26 cellular contexts compared by ENCODE assay signal in the genomic region with DNA sequence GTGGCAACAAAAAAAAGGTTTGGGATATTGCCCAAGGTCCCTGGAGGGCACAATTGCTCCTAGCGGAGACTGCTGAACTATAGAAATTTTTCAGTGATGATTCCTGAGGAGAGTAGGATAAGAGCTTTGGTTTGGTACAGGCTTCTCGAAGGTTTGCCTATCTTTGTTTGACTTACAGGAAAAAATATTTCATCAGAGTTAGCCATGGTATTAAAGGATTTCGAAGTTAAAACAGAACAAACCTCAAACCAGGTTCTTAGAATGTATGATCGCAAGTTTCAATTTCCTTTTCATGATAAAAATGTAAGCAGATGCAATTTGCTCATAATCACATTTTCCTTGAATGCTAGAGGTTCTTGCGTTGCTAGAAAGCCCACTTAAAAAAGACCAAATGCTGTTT. TPM values are rescaled to one million over a fixed set of nuclear protein-coding genes. Genes with fewer than 3 reads are reported as not detected.
DNase-seq lines count a peak whose midpoint lies in the region; ATAC-seq and TF ChIP-seq lines count a peak whose summit lies in the region.
"Had no signal": no experiment of that assay in that cellular context is flagged by ENCODE, and none has a peak within 500 bp of the region (broad histone marks: within the 10 kb centered on the region; RNA-seq: fewer than 3 reads in every experiment).

No MANE protein-coding gene starts in this region.

- H3K79me1 ChIP-seq in IMR-90 (ENCODE audit: low read depth in 1 of 2, low read length in 2 of 2) = no peaks in the 10 kb centered on the region

- no TSS peak for BruUV-seq in IMR-90 (replicated peaks; lab: Mats Ljungman, UMichigan)
- no TSS peak for BruUV-seq in A673 (replicated peaks; lab: Mats Ljungman, UMichigan)

- H3K27me3 Mint-ChIP-seq in activated naive CD4-positive, alpha-beta T cell treated with anti-CD3 and anti-CD28 coated beads, Interleukin-2, amount 10 ng/mL, durations not matched to agents 7 days and 5 days = peaks cover 24% of the 10 kb centered on the region
- H3K27me3 Mint-ChIP-seq in activated naive CD4-positive, alpha-beta T cell treated with anti-CD3 and anti-CD28 coated beads for 36 hours (ENCODE audit: low read depth) = peaks cover 16% of the 10 kb centered on the region

- no peak overlapping the region for H2AK5ac ChIP-seq in IMR-90 (ENCODE audit: low read depth, low read length)

- peak overlapping the region; percentile 28 for H3K27ac Mint-ChIP-seq in activated naive CD4-positive, alpha-beta T cell treated with anti-CD3 and anti-CD28 coated beads, Interleukin-2, amount 10 ng/mL, durations not matched to agents 7 days and 5 days
- no peak overlapping the region for H3K27ac Mint-ChIP-seq in activated naive CD4-positive, alpha-beta T cell treated with anti-CD3 and anti-CD28 coated beads for 36 hours
- H3K27ac Mint-ChIP-seq: CD14-positive monocyte; CD8-positive, alpha-beta memory T cell had no signal

- H3K4me3 ChIP-seq in IMR-90 (ENCODE audit: insufficient read depth, low read depth, low read length) (no peak overlapping the region), smooth muscle cell (peak overlapping the region; percentile 2), A673 (ENCODE audit: low read depth, low read length, poor library complexity, severe bottlenecking) (no peak overlapping the region)
- H3K4me3 ChIP-seq: SJCRH30 had no signal

- dilution Hi-C loops in IMR-90 (cut with HindIII; ENCODE audit: low sequenced_read_pairs, unreplicated experiment) = no loop called here

- peaks cover 32% of the 10 kb centered on the region for H3K4me1 Mint-ChIP-seq in activated naive CD4-positive, alpha-beta T cell treated with anti-CD3 and anti-CD28 coated beads, Interleukin-2, amount 10 ng/mL, durations not matched to agents 7 days and 5 days
- peaks cover 12% of the 10 kb centered on the region for H3K4me1 Mint-ChIP-seq in activated naive CD4-positive, alpha-beta T cell treated with anti-CD3 and anti-CD28 coated beads for 36 hours (ENCODE audit: low read depth)

- intact Hi-C loops in activated naive CD4-positive, alpha-beta T cell treated with anti-CD3 and anti-CD28 coated beads for 36 hours (cut with micrococcal nuclease) = loop anchor here (2.0 kb wide), 1 partner anchor 20 kb away; no protein-coding TSS in a partner anchor
- intact Hi-C loops in IMR-90 (cut with micrococcal nuclease) (no loop called here), A673 (cut with micrococcal nuclease; ENCODE audit: unreplicated experiment) (no loop called here)

- CTCF ChIA-PET in activated naive CD4-positive, alpha-beta T cell treated with anti-CD3 and anti-CD28 coated beads, Interleukin-2, amount 10 ng/mL, durations not matched to agents 7 days and 5 days (lab: Charles Lee) = no interaction called here
- CTCF ChIA-PET in activated naive CD4-positive, alpha-beta T cell treated with anti-CD3 and anti-CD28 coated beads for 36 hours (lab: Charles Lee) = no interaction called here
- CTCF ChIA-PET in IMR-90 (lab: Yijun Ruan, JAX) (no interaction called here), A673 (lab: Charles Lee) (no interaction called here)

- H4K20me1 ChIP-seq in IMR-90 (ENCODE audit: insufficient read depth, low read length) (no peaks in the 10 kb centered on the region), smooth muscle cell (ENCODE audit: low read depth) (no peaks in the 10 kb centered on the region)

- no peak overlapping the region for H3K4me3 Mint-ChIP-seq in activated naive CD4-positive, alpha-beta T cell treated with anti-CD3 and anti-CD28 coated beads, Interleukin-2, amount 10 ng/mL, durations not matched to agents 7 days and 5 days
- H3K4me3 Mint-ChIP-seq in activated naive CD4-positive, alpha-beta T cell treated with anti-CD3 and anti-CD28 coated beads for 36 hours = no peak overlapping the region
- H3K4me3 Mint-ChIP-seq: CD14-positive monocyte; CD8-positive, alpha-beta memory T cell had no signal

- no peaks in the 10 kb centered on the region for H3F3A ChIP-seq in smooth muscle cell (ENCODE audit: low read depth)

- H2BK15ac ChIP-seq in IMR-90 (ENCODE audit: low read depth, low read length) = no peak overlapping the region

- peak; percentile 29; the same call in 1 of the 2 replicates for ATAC-seq in IMR-90 (ENCODE audit: low read depth)
- ATAC-seq: HCT116, PC-3, SK-N-SH treated with all-trans-retinoic acid at 6 μM for 48 hours had no signal

- no peak overlapping the region for H2AK9ac ChIP-seq in IMR-90 (replicated peaks; ENCODE audit: low read depth, low read length, poor library complexity)

- H3K23ac ChIP-seq in IMR-90 (ENCODE audit: low read depth, low read length) = no peak overlapping the region

- H2BK120ac ChIP-seq in IMR-90 (ENCODE audit: low read depth, low read length) = no peak overlapping the region

- H4K5ac ChIP-seq in IMR-90 (ENCODE audit: low read depth, low read length) = no peak overlapping the region

- H3K18ac ChIP-seq in IMR-90 (ENCODE audit: low read depth, low read length) = no peak overlapping the region

- no peak overlapping the region for H3K56ac ChIP-seq in IMR-90 (ENCODE audit: extremely low read depth, insufficient read depth, low read length)

- peaks cover 34% of the 10 kb centered on the region for H3K79me2 ChIP-seq in smooth muscle cell (ENCODE audit: low read depth)

- no peak overlapping the region for H3K9ac ChIP-seq in IMR-90 (ENCODE audit: low read depth, low read length)
- H3K9ac ChIP-seq in smooth muscle cell (ENCODE audit: low read depth) = no peak overlapping the region

- TF ChIP-seq RAD21 in IMR-90 (IDR thresholded peaks at IDR 0.05; ENCODE audit: low read length) = no peak

- H3K14ac ChIP-seq in IMR-90 (replicated peaks; ENCODE audit: low read depth, low read length) = no peak overlapping the region

- H2AFZ ChIP-seq in IMR-90 (replicated peaks; ENCODE audit: low read length, poor library complexity) (no peak overlapping the region), smooth muscle cell (ENCODE audit: low read depth) (no peak overlapping the region)

- no peaks in the 10 kb centered on the region for H3K9me1 ChIP-seq in IMR-90 (ENCODE audit: insufficient read depth, low read length)

- H3K36me3 ChIP-seq in IMR-90 (ENCODE audit: control insufficient read depth, insufficient read depth, low read length) = no peaks in the 10 kb centered on the region
- H3K36me3 ChIP-seq in smooth muscle cell (ENCODE audit: low read depth) = no peaks in the 10 kb centered on the region
- H3K36me3 ChIP-seq in A673 (ENCODE audit: insufficient read depth, low read length, poor library complexity, severe bottlenecking) = no peaks in the 10 kb centered on the region
- H3K36me3 ChIP-seq: BE2C, SJCRH30 had no signal

- no peak overlapping the region for H2BK20ac ChIP-seq in IMR-90 (ENCODE audit: low read depth, low read length)

- H3K36me3 Mint-ChIP-seq in activated naive CD4-positive, alpha-beta T cell treated with anti-CD3 and anti-CD28 coated beads, Interleukin-2, amount 10 ng/mL, durations not matched to agents 7 days and 5 days = no peaks in the 10 kb centered on the region
- H3K36me3 Mint-ChIP-seq in activated naive CD4-positive, alpha-beta T cell treated with anti-CD3 and anti-CD28 coated beads for 36 hours (ENCODE audit: low read depth) = no peaks in the 10 kb centered on the region
- H3K36me3 Mint-ChIP-seq: CD14-positive monocyte; CD8-positive, alpha-beta memory T cell had no signal

- H3K4me2 ChIP-seq in IMR-90 (ENCODE audit: low read depth, low read length) (no peak overlapping the region), smooth muscle cell (peak overlapping the region; percentile 71)

- TF ChIP-seq POLR2A in IMR-90 (IDR thresholded peaks at IDR 0.05; ENCODE audit: low read depth, low read length) = no peak

- H4K91ac ChIP-seq in IMR-90 (ENCODE audit: insufficient read depth, low read depth, low read length) = no peak overlapping the region

- H3K9me3 ChIP-seq in IMR-90 (ENCODE audit: control insufficient read depth, insufficient read depth, low read length) (no peaks in the 10 kb centered on the region), smooth muscle cell (replicated peaks; ENCODE audit: low read depth) (no peaks in the 10 kb centered on the region), A673 (ENCODE audit: low read depth, low read length, poor library complexity, severe bottlenecking) (no peaks in the 10 kb centered on the region)
- H3K9me3 ChIP-seq: BE2C, SJCRH30 had no signal

- 44% methylated on average over 1 of the region's 5 CpGs; no CpG with 5 or more reads in 1 of the 2 experiments for WGBS in IMR-90 (ENCODE audit: extremely low coverage in 2 of 2, insufficient read length in 1 of 2), 2 experiments
- WGBS in smooth muscle cell (ENCODE audit: low lambda C conversion rate) = 40% methylated on average over 5 of the region's 5 CpGs

- H4K8ac ChIP-seq in IMR-90 (ENCODE audit: low read depth in 2 of 2, low read length in 2 of 2) = no peak overlapping the region

- POLR2A ChIA-PET in IMR-90 (lab: Charles Lee; ENCODE audit: unreplicated experiment) (no interaction called here), A673 (lab: Charles Lee; ENCODE audit: low non-redundant PET) (no interaction called here)

- peaks cover 40% of the 10 kb centered on the region for H3K27me3 ChIP-seq in IMR-90 (ENCODE audit: control insufficient read depth, insufficient read depth, low read length)
- no peaks in the 10 kb centered on the region for H3K27me3 ChIP-seq in smooth muscle cell (ENCODE audit: low read depth)
- peaks cover 18% of the 10 kb centered on the region for H3K27me3 ChIP-seq in A673 (replicated peaks; ENCODE audit: insufficient read depth, low read depth, low read length, poor library complexity)
- H3K27me3 ChIP-seq: SJCRH30 had no signal

- no peak overlapping the region for H3K4ac ChIP-seq in IMR-90 (ENCODE audit: low read depth, low read length)

- in situ Hi-C loops in IMR-90 (cut with MboI; ENCODE audit: low sequenced_read_pairs) = no loop called here

- no peak overlapping the region for H3K27ac ChIP-seq in IMR-90 (ENCODE audit: insufficient read depth, low read length)
- peak overlapping the region; percentile 29 for H3K27ac ChIP-seq in smooth muscle cell (ENCODE audit: low read depth)
- no peak overlapping the region for H3K27ac ChIP-seq in A673 (ENCODE audit: low read depth, low read length, poor library complexity, severe bottlenecking)
- H3K27ac ChIP-seq: SJCRH30 had no signal

- H2BK5ac ChIP-seq in IMR-90 (ENCODE audit: low read depth, low read length, poor library complexity, severe bottlenecking) = no peak overlapping the region

- TF ChIP-seq CTCF in IMR-90 (conservative IDR thresholded peaks at IDR 0.05; ENCODE audit: low read depth, low read length) = no peak
- TF ChIP-seq CTCF in smooth muscle cell (IDR thresholded peaks at IDR 0.05; ENCODE audit: borderline replicate concordance, insufficient read depth, poor library complexity, severe bottlenecking) = no peak
- TF ChIP-seq CTCF in A673 (conservative IDR thresholded peaks at IDR 0.05; ENCODE audit: low read depth, low read length) = no peak

- no peak for DNase-seq in activated naive CD4-positive, alpha-beta T cell treated with anti-CD3 and anti-CD28 coated beads, Interleukin-2, amount 10 ng/mL, durations not matched to agents 7 days and 5 days
- DNase-seq in activated naive CD4-positive, alpha-beta T cell treated with anti-CD3 and anti-CD28 coated beads for 36 hours = no peak
- DNase-seq in IMR-90 (no peak), amniotic epithelial cell (ENCODE audit: low read depth) (peak; percentile 63), smooth muscle cell (lab: John Stamatoyannopoulos, UW; ENCODE audit: unreplicated experiment) (no peak), A673 (ENCODE audit: low spot score) (no peak), AML-193 (lab: John Stamatoyannopoulos, UW) (no peak)
- DNase-seq: BE2C; CD8-positive, alpha-beta memory T cell; DMS 273 treated with DMSO at 0.1 percent for 48 hours; DMS79 treated with DMSO at 0.1 percent for 48 hours; GF-D8; NCI-H1092; NCI-H1417 treated with DMSO at 0.1 percent for 48 hours; NCI-H187 treated with DMSO at 0.1 percent for 48 hours; NCI-H2171 treated with DMSO at 0.1 percent for 48 hours; NCI-H345; NCI-H524; NCI-H774; NK-92 treated with Interleukin-12 subunit alpha and Interleukin-12 subunit beta, amount 100 ng/mL, for 24 hours; PC-3; SJCRH30 had no signal

- H3K4me1 ChIP-seq in IMR-90 (ENCODE audit: control insufficient read depth, insufficient read depth, low read length) (no peaks in the 10 kb centered on the region; the same call in 1 of the 2 replicates), smooth muscle cell (ENCODE audit: low read depth) (peaks cover 6% of the 10 kb centered on the region), A673 (ENCODE audit: insufficient read depth, low read length, poor library complexity, severe bottlenecking) (no peaks in the 10 kb centered on the region)
- H3K4me1 ChIP-seq: BE2C, SJCRH30 had no signal

- no peaks in the 10 kb centered on the region for H3K9me3 Mint-ChIP-seq in activated naive CD4-positive, alpha-beta T cell treated with anti-CD3 and anti-CD28 coated beads, Interleukin-2, amount 10 ng/mL, durations not matched to agents 7 days and 5 days
- H3K9me3 Mint-ChIP-seq in activated naive CD4-positive, alpha-beta T cell treated with anti-CD3 and anti-CD28 coated beads for 36 hours = peaks cover 1% of the 10 kb centered on the region

RNA-seq across cellular contexts. Expression of a gene that starts 1.7 kb away (rescaled TPM):
- under 1 TPM in 1 of 2 experiments, not detected in 1; 0.12 TPM for total RNA-seq in activated naive CD4-positive, alpha-beta T cell treated with anti-CD3 and anti-CD28 coated beads for 36 hours
- total RNA-seq in IMR-90 (2012; rRNA removed) (not detected in 2 replicates), smooth muscle cell (213 and 365 TPM in 2 replicates), A673 (2021) (not detected in 2 replicates)
- polyA plus RNA-seq in IMR-90 (2012; rRNA removed) (not detected in 2 replicates), smooth muscle cell (194 and 350 TPM in 2 replicates)
- polyA plus RNA-seq in IMR-90 (2012; cell fraction: cytosol; rRNA removed) = not detected in 2 replicates
- polyA plus RNA-seq in IMR-90 (2012; cell fraction: nucleus; rRNA removed; ENCODE audit: low replicate concordance) = not detected in 2 replicates
- total RNA-seq: H4, PC-3, SJCRH30 had no signal
- polyA plus RNA-seq: CD14-positive monocyte; CD8-positive, alpha-beta memory T cell had no signal

Comparison
In these comparisons a context has a peak if more than half of its experiments do, and no peak if none do; other contexts are left out.
1. RNA of a gene that starts 1.7 kb away (total RNA-seq): 213 to 365 TPM in smooth muscle cell; 0.12 TPM in activated naive CD4-positive, alpha-beta T cell treated with anti-CD3 and anti-CD28 coated beads for 36 hours, not detected in IMR-90 and not detected in A673; every median in the first group is over 100 times any median in the second.